ENCODE assay signal across 22 cellular contexts in the genomic region with DNA sequence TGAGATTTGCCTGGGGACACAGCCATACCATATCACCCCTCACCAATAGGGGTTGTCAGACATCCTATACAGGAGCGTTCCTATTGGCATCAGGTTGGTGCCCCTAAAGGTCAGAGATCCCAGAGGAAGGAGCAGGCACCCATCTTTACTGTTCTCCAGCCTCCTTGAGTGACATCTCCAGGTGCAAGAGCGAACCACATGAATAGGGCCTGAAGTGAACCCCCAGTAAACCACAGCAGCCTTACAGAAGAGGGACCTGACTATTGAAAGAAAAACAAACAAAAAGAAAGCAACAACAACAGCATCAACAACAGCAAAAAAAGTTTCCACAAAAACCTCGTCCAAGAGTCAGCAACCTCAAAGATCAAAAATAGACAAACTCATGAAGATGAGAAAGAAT. TPM values are rescaled to one million over a fixed set of nuclear protein-coding genes. Genes with fewer than 3 reads are reported as not detected.
DNase-seq lines count a peak whose midpoint lies in the region; TF ChIP-seq lines count a peak whose summit lies in the region.
"Had no signal": no experiment of that assay in that cellular context is flagged by ENCODE, and none has a peak within 500 bp of the region (broad histone marks: within the 10 kb centered on the region; RNA-seq: fewer than 3 reads in every experiment).

No MANE protein-coding gene starts in this region.

- no peak overlapping the region for H2BK12ac ChIP-seq in neuronal stem cell (ENCODE audit: low read length)

- peaks cover 23% of the 10 kb centered on the region for H3K9me3 Mint-ChIP-seq in T-helper 1 cell treated with Interleukin-12 subunit alpha and Interleukin-12 subunit beta and Interleukin-4 antibody, amounts not matched to agents 30 μg/mL and 1 μg/mL, for 36 hours

- whole genome bisulfite sequencing in neuronal stem cell (ENCODE audit: extremely low coverage in 2 of 2, insufficient read length in 2 of 2, insufficient replicate concordance in 1 of 2), 2 donors, result no CpG with 5 or more reads among the region's 3 CpGs

- H3K4me1 ChIP-seq in SJCRH30, result no peaks in the 10 kb centered on the region
- no peaks in the 10 kb centered on the region for H3K4me1 ChIP-seq in neuronal stem cell (ENCODE audit: control insufficient read depth in 2 of 2, insufficient read depth in 1 of 2, low read depth in 1 of 2, low read length in 2 of 2)
- H3K4me1 ChIP-seq in osteoblast (ENCODE audit: insufficient read depth, low read length), result no peaks in the 10 kb centered on the region
- H3K4me1 ChIP-seq: A549 had no signal

- H3K27me3 Mint-ChIP-seq in T-helper 1 cell treated with Interleukin-12 subunit alpha and Interleukin-12 subunit beta and Interleukin-4 antibody, amounts not matched to agents 30 μg/mL and 1 μg/mL, for 36 hours (ENCODE audit: low read depth), result peaks cover 20% of the 10 kb centered on the region

- H2AFZ ChIP-seq in neuronal stem cell (ENCODE audit: low read length), result no peak overlapping the region
- no peak overlapping the region for H2AFZ ChIP-seq in osteoblast (ENCODE audit: low read length)

- no peak overlapping the region for H3K18ac ChIP-seq in neuronal stem cell (ENCODE audit: low read length)

- no peak overlapping the region for H3K27ac ChIP-seq in SJCRH30
- no peak overlapping the region for H3K27ac ChIP-seq in neuronal stem cell (replicated peaks; ENCODE audit: low read length)
- H3K27ac ChIP-seq in osteoblast (ENCODE audit: low read depth, low read length), result no peak overlapping the region
- H3K27ac ChIP-seq: 22Rv1; A549; BLaER1 treated with 17β-estradiol and CSF1 and Interleukin-3, amounts not matched to agents 10 nM and 100 nM; C4-2B had no signal

- no peak overlapping the region for H2AK5ac ChIP-seq in neuronal stem cell (ENCODE audit: low read depth, low read length)

- peak overlapping the region; percentile 16 for H3K27ac Mint-ChIP-seq in T-helper 1 cell treated with Interleukin-12 subunit alpha and Interleukin-12 subunit beta and Interleukin-4 antibody, amounts not matched to agents 30 μg/mL and 1 μg/mL, for 36 hours
- H3K27ac Mint-ChIP-seq: B cell; CD4-positive, CD25-positive, alpha-beta regulatory T cell had no signal

- H3K14ac ChIP-seq in neuronal stem cell (ENCODE audit: low read length), result no peak overlapping the region

- DNase-seq in T-helper 1 cell (no peak), SJCRH30 (peak; percentile 15 to 25), neuronal stem cell (ENCODE audit: low spot score) (no peak), osteoblast (ENCODE audit: insufficient read length, low spot score, missing footprints) (no peak)
- DNase-seq: AML-193; CD4-positive, alpha-beta memory T cell; CD4-positive, CD25-positive, alpha-beta regulatory T cell; CD8-positive, alpha-beta memory T cell; COR-L47; DMS 273 treated with DMSO at 0.1 percent for 48 hours; DMS153; DMS53; DMS79; DND-41; EL; GDM1 had no signal

- H3K4me2 ChIP-seq in neuronal stem cell (ENCODE audit: insufficient read depth, low read length, poor library complexity, severe bottlenecking) (no peak overlapping the region), osteoblast (ENCODE audit: insufficient read depth, low read length) (no peak overlapping the region)
- H3K4me2 ChIP-seq: A549; BLaER1 treated with 17β-estradiol and CSF1 and Interleukin-3, amounts not matched to agents 10 nM and 100 nM had no signal

- H4K8ac ChIP-seq in neuronal stem cell (ENCODE audit: low read depth, low read length), result no peak overlapping the region

- H3K79me1 ChIP-seq in neuronal stem cell (ENCODE audit: low read depth, low read length), result no peaks in the 10 kb centered on the region

- H3K27me3 ChIP-seq in SJCRH30, result no peaks in the 10 kb centered on the region
- peaks cover 0 to 2% (median 0%) of the 10 kb centered on the region in 3 experiments for H3K27me3 ChIP-seq in neuronal stem cell (ENCODE audit: control insufficient read depth in 3 of 3, insufficient read depth in 3 of 3, low read depth in 1 of 3, low read length in 3 of 3)
- H3K27me3 ChIP-seq in osteoblast (ENCODE audit: insufficient read depth, low read length), result peaks cover 16% of the 10 kb centered on the region
- H3K27me3 ChIP-seq: BLaER1 treated with 17β-estradiol and CSF1 and Interleukin-3, amounts not matched to agents 10 nM and 100 nM had no signal

- no peak overlapping the region for H3K4me3 Mint-ChIP-seq in T-helper 1 cell treated with Interleukin-12 subunit alpha and Interleukin-12 subunit beta and Interleukin-4 antibody, amounts not matched to agents 30 μg/mL and 1 μg/mL, for 36 hours
- H3K4me3 Mint-ChIP-seq: B cell; CD4-positive, alpha-beta memory T cell; CD4-positive, CD25-positive, alpha-beta regulatory T cell; CD8-positive, alpha-beta memory T cell had no signal

- no peaks in the 10 kb centered on the region for H4K20me1 ChIP-seq in osteoblast (ENCODE audit: insufficient read depth, low read length)
- H4K20me1 ChIP-seq: BLaER1 treated with 17β-estradiol and CSF1 and Interleukin-3, amounts not matched to agents 10 nM and 100 nM had no signal

- TF ChIP-seq CTCF in osteoblast (IDR thresholded peaks at IDR 0.05; ENCODE audit: extremely low read depth, low read depth, low read length), result no peak

- H3K4me1 Mint-ChIP-seq in T-helper 1 cell treated with Interleukin-12 subunit alpha and Interleukin-12 subunit beta and Interleukin-4 antibody, amounts not matched to agents 30 μg/mL and 1 μg/mL, for 36 hours (ENCODE audit: low read depth), result peaks cover 7% of the 10 kb centered on the region
- H3K4me1 Mint-ChIP-seq: B cell; CD4-positive, alpha-beta memory T cell; CD4-positive, CD25-positive, alpha-beta regulatory T cell; CD8-positive, alpha-beta memory T cell had no signal

- H2BK120ac ChIP-seq in neuronal stem cell (ENCODE audit: low read depth, low read length), result no peak overlapping the region

- no peak overlapping the region for H3K9ac ChIP-seq in neuronal stem cell (ENCODE audit: low read depth, low read length, poor library complexity)
- H3K9ac ChIP-seq: BLaER1 treated with 17β-estradiol and CSF1 and Interleukin-3, amounts not matched to agents 10 nM and 100 nM had no signal

- H3K79me2 ChIP-seq in osteoblast (ENCODE audit: insufficient read depth, low read length), result no peaks in the 10 kb centered on the region

- no peak overlapping the region for H2BK15ac ChIP-seq in neuronal stem cell (ENCODE audit: low read length)

- no peak overlapping the region for H3K4ac ChIP-seq in neuronal stem cell (ENCODE audit: low read length)

- H4K91ac ChIP-seq in neuronal stem cell (ENCODE audit: low read depth, low read length, poor library complexity), result no peak overlapping the region

- no peaks in the 10 kb centered on the region for H3K9me3 ChIP-seq in SJCRH30 (replicated peaks)
- peaks cover 5 to 8% of the 10 kb centered on the region in 2 donors for H3K9me3 ChIP-seq in neuronal stem cell (replicated peaks in 1 of 2; ENCODE audit: control insufficient read depth in 2 of 2, insufficient read depth in 1 of 2, low read depth in 1 of 2, low read length in 2 of 2)
- peaks cover 3% of the 10 kb centered on the region for H3K9me3 ChIP-seq in osteoblast (ENCODE audit: low read depth, low read length)

- H3K36me3 ChIP-seq in SJCRH30 (no peaks in the 10 kb centered on the region), neuronal stem cell (replicated peaks in 1 of 2; ENCODE audit: control insufficient read depth in 2 of 2, insufficient read depth in 2 of 2, low read length in 2 of 2) (peaks cover 0 to 2% of the 10 kb centered on the region in 2 donors), osteoblast (ENCODE audit: insufficient read depth, low read length) (no peaks in the 10 kb centered on the region)

- H3K36me3 Mint-ChIP-seq in T-helper 1 cell treated with Interleukin-12 subunit alpha and Interleukin-12 subunit beta and Interleukin-4 antibody, amounts not matched to agents 30 μg/mL and 1 μg/mL, for 36 hours (ENCODE audit: low read depth), result peaks cover 2% of the 10 kb centered on the region

- no peak overlapping the region for H3K4me3 ChIP-seq in SJCRH30
- no peak overlapping the region for H3K4me3 ChIP-seq in neuronal stem cell (ENCODE audit: low read length in 2 of 2)
- H3K4me3 ChIP-seq in osteoblast (ENCODE audit: insufficient read depth, low read length), result no peak overlapping the region
- H3K4me3 ChIP-seq: A549; BLaER1 treated with 17β-estradiol and CSF1 and Interleukin-3, amounts not matched to agents 10 nM and 100 nM had no signal

- H2BK5ac ChIP-seq in neuronal stem cell (ENCODE audit: low read length), result no peak overlapping the region

- H3K23ac ChIP-seq in neuronal stem cell (ENCODE audit: low read depth, low read length, poor library complexity), result no peak overlapping the region

RNA-seq across cellular contexts. Expression of a gene that starts 32.7 kb away (rescaled TPM):
- 65.8 and 78.1 TPM in 2 replicates for total RNA-seq in SJCRH30 (2014; rRNA removed; shearing (Covaris generic))
- 71.4 TPM for polyA plus RNA-seq in neuronal stem cell (2013, experiment 1 of 2)
- 73.7 TPM for polyA plus RNA-seq in neuronal stem cell (2013, experiment 2 of 2)
- total RNA-seq in osteoblast, result 107 and 117 TPM in 2 replicates

Comparison
In these comparisons a context has a peak if more than half of its experiments do, and no peak if none do; other contexts are left out.
1. DNase-seq: peak in SJCRH30 (2 of 2); none in T-helper 1 cell (0 of 5), neuronal stem cell (single experiment) and osteoblast (single experiment).